23 cellular contexts compared by ENCODE assay signal in genomic region chr20:34426026-34426425, GRCh38.
DNase-seq lines count a peak whose midpoint lies in the region; ATAC-seq and TF ChIP-seq lines count a peak whose summit lies in the region.
"Had no signal": no experiment of that assay in that cellular context is flagged by ENCODE, and none has a peak within 500 bp of the region (broad histone marks: within the 10 kb centered on the region; RNA-seq: fewer than 3 reads in every experiment).

No MANE protein-coding gene starts in this region.

- H3K36me3 Mint-ChIP-seq in activated CD8-positive, alpha-beta T cell treated with anti-CD3 and anti-CD28 coated beads for 36 hours (ENCODE audit: low read depth) = peaks cover 16% of the 10 kb centered on the region
- H3K36me3 Mint-ChIP-seq in activated CD8-positive, alpha-beta T cell treated with anti-CD3 and anti-CD28 coated beads, Interleukin-2, amount 10 ng/mL, durations not matched to agents 7 days and 5 days (ENCODE audit: low read depth) = peaks cover 49% of the 10 kb centered on the region
- peaks cover 24% of the 10 kb centered on the region for H3K36me3 Mint-ChIP-seq in neural crest cell (ENCODE audit: low read depth)

- intact Hi-C loops in activated CD8-positive, alpha-beta T cell treated with anti-CD3 and anti-CD28 coated beads for 36 hours (cut with micrococcal nuclease) = no loop called here

- no peak overlapping the region for H3K4me3 Mint-ChIP-seq in activated CD8-positive, alpha-beta T cell treated with anti-CD3 and anti-CD28 coated beads for 36 hours
- no peak overlapping the region for H3K4me3 Mint-ChIP-seq in activated CD8-positive, alpha-beta T cell treated with anti-CD3 and anti-CD28 coated beads, Interleukin-2, amount 10 ng/mL, durations not matched to agents 7 days and 5 days
- H3K4me3 Mint-ChIP-seq in neural crest cell = no peak overlapping the region
- H3K4me3 Mint-ChIP-seq: activated CD8-positive, alpha-beta memory T cell treated with anti-CD3 and anti-CD28 coated beads, Interleukin-2, amount 10 ng/mL, durations not matched to agents 7 days and 5 days had no signal

- H3K27ac ChIP-seq in cingulate gyrus (ENCODE audit: low read depth, low read length) = peak overlapping the region; percentile 57
- no peak overlapping the region for H3K27ac ChIP-seq in foreskin keratinocyte
- H3K27ac ChIP-seq: adrenal gland, esophagus muscularis mucosa, HL-60 had no signal

- ATAC-seq in activated CD8-positive, alpha-beta T cell treated with anti-CD3 and anti-CD28 coated beads for 36 hours = no peak
- ATAC-seq in activated CD8-positive, alpha-beta T cell treated with anti-CD3 and anti-CD28 coated beads, Interleukin-2, amount 10 ng/mL, durations not matched to agents 7 days and 5 days = no peak
- no peak for ATAC-seq in foreskin keratinocyte
- ATAC-seq: activated CD8-positive, alpha-beta memory T cell treated with anti-CD3 and anti-CD28 coated beads, Interleukin-2, amount 10 ng/mL, durations not matched to agents 7 days and 5 days; HepG2; Right ventricle myocardium inferior had no signal

- DNase-seq in activated CD8-positive, alpha-beta T cell treated with anti-CD3 and anti-CD28 coated beads for 36 hours = no peak
- no peak for DNase-seq in activated CD8-positive, alpha-beta T cell treated with anti-CD3 and anti-CD28 coated beads, Interleukin-2, amount 10 ng/mL, durations not matched to agents 7 days and 5 days
- DNase-seq in GM03348 (ENCODE audit: low spot score) (peak; percentile 46), neural crest cell (ENCODE audit: low read depth, low spot score) (no peak), hepatic stellate cell (ENCODE audit: low spot score) (no peak), foreskin keratinocyte (no peak), cerebellum (ENCODE audit: low spot score) (no peak)
- DNase-seq: activated CD8-positive, alpha-beta memory T cell treated with anti-CD3 and anti-CD28 coated beads, Interleukin-2, amount 10 ng/mL, durations not matched to agents 7 days and 5 days; activated effector memory CD4-positive, alpha-beta T cell treated with Interleukin-2 at 50 U/mL for 16 hours; adrenal gland; kidney glomerular epithelial cell; mammary epithelial cell; NCI-H1105 treated with DMSO at 0.1 percent for 48 hours; NCI-H2081 treated with DMSO at 0.1 percent for 48 hours; NCI-H82; retina; stimulated activated CD4-positive, alpha-beta T cell treated with anti-CD3 and anti-CD28 coated beads, Interleukin-4, amount 100 ng/mL, for 4 hours; T1000 had no signal

- POLR2A ChIA-PET in activated CD8-positive, alpha-beta T cell treated with anti-CD3 and anti-CD28 coated beads for 36 hours (lab: Charles Lee) = interaction anchor here (0.7 kb wide), 1 partner anchor 313 kb away, joined by 3 read pairs; no protein-coding TSS in a partner anchor
- POLR2A ChIA-PET in activated CD8-positive, alpha-beta T cell treated with anti-CD3 and anti-CD28 coated beads, Interleukin-2, amount 10 ng/mL, durations not matched to agents 7 days and 5 days (lab: Charles Lee) = no interaction called here

- H3K27me3 ChIP-seq in foreskin keratinocyte = no peaks in the 10 kb centered on the region
- H3K27me3 ChIP-seq: adrenal gland, esophagus muscularis mucosa had no signal

- H3K4me1 Mint-ChIP-seq in activated CD8-positive, alpha-beta T cell treated with anti-CD3 and anti-CD28 coated beads for 36 hours (ENCODE audit: low read depth) = peaks cover 12% of the 10 kb centered on the region
- H3K4me1 Mint-ChIP-seq in activated CD8-positive, alpha-beta T cell treated with anti-CD3 and anti-CD28 coated beads, Interleukin-2, amount 10 ng/mL, durations not matched to agents 7 days and 5 days (ENCODE audit: low read depth) = no peaks in the 10 kb centered on the region
- no peaks in the 10 kb centered on the region for H3K4me1 Mint-ChIP-seq in neural crest cell
- H3K4me1 Mint-ChIP-seq: activated CD8-positive, alpha-beta memory T cell treated with anti-CD3 and anti-CD28 coated beads, Interleukin-2, amount 10 ng/mL, durations not matched to agents 7 days and 5 days had no signal

- H3K27ac Mint-ChIP-seq in activated CD8-positive, alpha-beta T cell treated with anti-CD3 and anti-CD28 coated beads for 36 hours = peak overlapping the region; percentile 35
- no peak overlapping the region for H3K27ac Mint-ChIP-seq in activated CD8-positive, alpha-beta T cell treated with anti-CD3 and anti-CD28 coated beads, Interleukin-2, amount 10 ng/mL, durations not matched to agents 7 days and 5 days
- peak overlapping the region; percentile 0 for H3K27ac Mint-ChIP-seq in neural crest cell (ENCODE audit: unreplicated experiment)
- H3K27ac Mint-ChIP-seq: activated CD8-positive, alpha-beta memory T cell treated with anti-CD3 and anti-CD28 coated beads, Interleukin-2, amount 10 ng/mL, durations not matched to agents 7 days and 5 days had no signal

- TF ChIP-seq CTCF in activated CD8-positive, alpha-beta T cell treated with anti-CD3 and anti-CD28 coated beads for 36 hours (IDR thresholded peaks at IDR 0.05) = no peak
- TF ChIP-seq CTCF in neural crest cell (conservative IDR thresholded peaks at IDR 0.05) = no peak
- no peak for TF ChIP-seq CTCF in foreskin keratinocyte (conservative IDR thresholded peaks at IDR 0.05)

- H3K27me3 Mint-ChIP-seq in activated CD8-positive, alpha-beta T cell treated with anti-CD3 and anti-CD28 coated beads for 36 hours = no peaks in the 10 kb centered on the region
- H3K27me3 Mint-ChIP-seq in activated CD8-positive, alpha-beta T cell treated with anti-CD3 and anti-CD28 coated beads, Interleukin-2, amount 10 ng/mL, durations not matched to agents 7 days and 5 days (ENCODE audit: low read depth) = no peaks in the 10 kb centered on the region
- no peaks in the 10 kb centered on the region for H3K27me3 Mint-ChIP-seq in neural crest cell (ENCODE audit: low read depth)
- H3K27me3 Mint-ChIP-seq: activated CD8-positive, alpha-beta memory T cell treated with anti-CD3 and anti-CD28 coated beads, Interleukin-2, amount 10 ng/mL, durations not matched to agents 7 days and 5 days had no signal

- CTCF ChIA-PET in activated CD8-positive, alpha-beta T cell treated with anti-CD3 and anti-CD28 coated beads for 36 hours (lab: Charles Lee) = interaction anchor here (4.4 kb wide), 1 partner anchor 113 kb away, joined by 21 read pairs; no protein-coding TSS in a partner anchor
- CTCF ChIA-PET in activated CD8-positive, alpha-beta T cell treated with anti-CD3 and anti-CD28 coated beads, Interleukin-2, amount 10 ng/mL, durations not matched to agents 7 days and 5 days (lab: Charles Lee) = interaction anchor here (0.8 to 1.5 kb wide), 2 partner anchors 12 to 112 kb away, joined by 3 read pairs; no protein-coding TSS in a partner anchor

- no peaks in the 10 kb centered on the region for H3K9me3 Mint-ChIP-seq in activated CD8-positive, alpha-beta T cell treated with anti-CD3 and anti-CD28 coated beads for 36 hours
- no peaks in the 10 kb centered on the region for H3K9me3 Mint-ChIP-seq in activated CD8-positive, alpha-beta T cell treated with anti-CD3 and anti-CD28 coated beads, Interleukin-2, amount 10 ng/mL, durations not matched to agents 7 days and 5 days (ENCODE audit: insufficient read depth)
- H3K9me3 Mint-ChIP-seq in neural crest cell = no peaks in the 10 kb centered on the region

- H3K4me1 ChIP-seq in foreskin keratinocyte = no peaks in the 10 kb centered on the region
- H3K4me1 ChIP-seq: adrenal gland had no signal
